Comparison of ENCODE assay signal across 1 cellular context in the genomic region with DNA sequence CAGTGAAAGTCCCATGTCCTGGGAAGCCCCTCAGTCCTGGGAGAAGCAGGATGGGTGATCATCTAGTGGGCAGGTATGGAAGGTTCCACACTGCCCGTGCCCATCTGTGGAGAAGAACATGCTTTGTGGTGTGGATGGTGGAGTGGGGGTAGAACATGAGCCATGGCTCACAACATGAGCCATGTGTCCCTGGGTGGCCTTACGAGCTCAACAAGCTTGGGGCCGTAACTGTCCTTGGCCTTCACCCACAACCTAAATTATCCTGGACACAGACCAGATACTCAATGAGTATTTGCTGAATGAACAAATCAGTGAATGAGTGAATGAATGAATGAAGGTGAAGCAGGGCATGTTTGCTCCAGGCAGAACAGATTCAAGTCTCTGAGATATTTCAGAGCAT.
A peak's percentile ranks its signal among the peaks of the same experiment; 100 is the strongest.
TF ChIP-seq lines count a peak whose summit lies in the region.

No MANE protein-coding gene starts in this region.

TF ChIP-seq in K562, 482 proteins besides CTCF, POLR2A, EP300 and RAD21:
- TF ChIP-seq ZNF12 (CRISPR knock-in tag; IDR thresholded peaks at IDR 0.05) (no peak), ZNF24 (IDR thresholded peaks at IDR 0.05) (peak; percentile 32; the same call in 1 of the 2 replicates)
TF ChIP-seq in K562: peak in this region for 1.
